In genomic region chr18:52701219-52701935, GRCh38 we compare ENCODE assay signal across 17 cellular contexts.
DNase-seq lines count a peak whose midpoint lies in the region; ATAC-seq, FAIRE-seq and TF ChIP-seq lines count a peak whose summit lies in the region.
"Had no signal": no experiment of that assay in that cellular context is flagged by ENCODE, and none has a peak within 500 bp of the region (broad histone marks: within the 10 kb centered on the region; RNA-seq: fewer than 3 reads in every experiment).

No MANE protein-coding gene starts in this region.

- CTCF ChIA-PET in SK-N-SH (lab: Yijun Ruan, JAX) = no interaction called here

- peak; percentile 3 for DNase-seq in SK-N-SH
- DNase-seq in hepatocyte (ENCODE audit: low spot score) = no peak
- DNase-seq in small intestine = peak; percentile 62
- DNase-seq in HuH-7 (ENCODE audit: low spot score) = no peak
- no peak for DNase-seq in suprapubic skin (ENCODE audit: low spot score in 2 of 2)
- DNase-seq: C1 segment of cervical spinal cord; CD4-positive, alpha-beta memory T cell; COR-L47; DMS153; DMS79 treated with DMSO at 0.1 percent for 48 hours; GF-D8; H9 had no signal

- TF ChIP-seq CTCF in SK-N-SH (IDR thresholded peaks at IDR 0.05) (no peak), hepatocyte (IDR thresholded peaks at IDR 0.05; ENCODE audit: poor library complexity) (no peak), suprapubic skin (IDR thresholded peaks at IDR 0.05) (no peak)

- no peaks in the 10 kb centered on the region for H3F3A ChIP-seq in SK-N-SH (replicated peaks; ENCODE audit: insufficient read depth)

- POLR2A ChIA-PET in SK-N-SH (lab: Yijun Ruan, JAX) = no interaction called here

- H3K79me2 ChIP-seq in SK-N-SH (ENCODE audit: insufficient read depth) = no peaks in the 10 kb centered on the region
- no peaks in the 10 kb centered on the region for H3K79me2 ChIP-seq in hepatocyte

- TF ChIP-seq EP300 in SK-N-SH (IDR thresholded peaks at IDR 0.05; ENCODE audit: borderline replicate concordance in 1 of 2, low read depth in 1 of 2, low read length in 1 of 2) (no peak), suprapubic skin (IDR thresholded peaks at IDR 0.05) (no peak)

- no peak for TF ChIP-seq RAD21 in SK-N-SH (IDR thresholded peaks at IDR 0.05; ENCODE audit: low read length)

- H2AFZ ChIP-seq in SK-N-SH (ENCODE audit: low read depth) = no peak overlapping the region
- H2AFZ ChIP-seq in hepatocyte = no peak overlapping the region
- H2AFZ ChIP-seq: GM23338 had no signal

- no peak for ATAC-seq in SK-N-SH treated with all-trans-retinoic acid at 6 μM for 48 hours
- ATAC-seq: GM23338, HCT116 had no signal

- H3K27me3 ChIP-seq in SK-N-SH (ENCODE audit: insufficient read depth) (no peaks in the 10 kb centered on the region), hepatocyte (no peaks in the 10 kb centered on the region), small intestine (ENCODE audit: control insufficient read depth in 2 of 2, insufficient read depth in 2 of 2, low read length in 2 of 2) (no peaks in the 10 kb centered on the region), suprapubic skin (no peaks in the 10 kb centered on the region)

- WGBS in SK-N-SH (ENCODE audit: low lambda C conversion rate) = 29% methylated on average over 5 of the region's 5 CpGs
- 65% methylated on average over 5 of the region's 5 CpGs for WGBS in hepatocyte (ENCODE audit: low lambda C conversion rate, missing lambda C conversion rate)
- 20 to 60% (median 27%) methylated on average over 5 of the region's 5 CpGs for WGBS in small intestine, 3 donors
- 71% methylated on average over 5 of the region's 5 CpGs for WGBS in suprapubic skin

- H3K4me1 ChIP-seq in SK-N-SH (ENCODE audit: control insufficient read depth in 1 of 2, insufficient read depth in 2 of 2, low read depth in 1 of 2, low read length in 1 of 2) (peaks cover 0 to 5% of the 10 kb centered on the region in 2 experiments; a peak in 2 of 4 replicates), hepatocyte (ENCODE audit: insufficient read depth) (no peaks in the 10 kb centered on the region), small intestine (ENCODE audit: control insufficient read depth in 2 of 2, insufficient read depth in 1 of 2, low read depth in 1 of 2, low read length in 1 of 2) (no peaks in the 10 kb centered on the region), suprapubic skin (no peaks in the 10 kb centered on the region)

- no peak for TF ChIP-seq POLR2A in suprapubic skin (IDR thresholded peaks at IDR 0.05)

- H3K4me2 ChIP-seq in SK-N-SH = no peak overlapping the region
- peak overlapping the region; percentile 45 for H3K4me2 ChIP-seq in hepatocyte
- H3K4me2 ChIP-seq: GM23338 had no signal

- H3K9me3 ChIP-seq in SK-N-SH (no peaks in the 10 kb centered on the region), hepatocyte (ENCODE audit: low read depth) (no peaks in the 10 kb centered on the region), small intestine (ENCODE audit: control insufficient read depth, low read depth) (no peaks in the 10 kb centered on the region), suprapubic skin (no peaks in the 10 kb centered on the region)

- no peak overlapping the region for H3K4me3 ChIP-seq in SK-N-SH (ENCODE audit: low read depth in 2 of 2, low read length in 1 of 2)
- no peak overlapping the region for H3K4me3 ChIP-seq in hepatocyte
- H3K4me3 ChIP-seq in small intestine (ENCODE audit: low read depth in 1 of 2, low read length in 2 of 2) = no peak overlapping the region
- no peak overlapping the region for H3K4me3 ChIP-seq in suprapubic skin
- H3K4me3 ChIP-seq: GM23338 had no signal

- H3K9me2 ChIP-seq in SK-N-SH (no peaks in the 10 kb centered on the region), hepatocyte (replicated peaks; ENCODE audit: insufficient read depth) (no peaks in the 10 kb centered on the region)

- H3K9ac ChIP-seq in SK-N-SH = no peak overlapping the region

- no peaks in the 10 kb centered on the region for H3K36me3 ChIP-seq in SK-N-SH (replicated peaks in 1 of 2; ENCODE audit: control insufficient read depth in 1 of 2, insufficient read depth in 2 of 2, low read length in 1 of 2)
- H3K36me3 ChIP-seq in hepatocyte (replicated peaks; ENCODE audit: insufficient read depth, low read depth) = no peaks in the 10 kb centered on the region
- H3K36me3 ChIP-seq in small intestine (ENCODE audit: control insufficient read depth in 2 of 2, insufficient read depth in 2 of 2, low read length in 2 of 2) = no peaks in the 10 kb centered on the region
- H3K36me3 ChIP-seq in suprapubic skin = no peaks in the 10 kb centered on the region

- H4K20me1 ChIP-seq in SK-N-SH (ENCODE audit: insufficient read depth) = no peaks in the 10 kb centered on the region
- no peaks in the 10 kb centered on the region for H4K20me1 ChIP-seq in hepatocyte (ENCODE audit: insufficient read depth, poor library complexity, severe bottlenecking)

- no peak overlapping the region; a peak in 1 of 4 replicates for H3K27ac ChIP-seq in SK-N-SH (ENCODE audit: low read depth in 2 of 2, low read length in 1 of 2)
- peak overlapping the region; percentile 51 for H3K27ac ChIP-seq in hepatocyte
- no peak overlapping the region for H3K27ac ChIP-seq in small intestine (ENCODE audit: low read depth in 1 of 2, low read length in 1 of 2)
- no peak overlapping the region for H3K27ac ChIP-seq in suprapubic skin

- no peak for FAIRE-seq in small intestine (lab: Jason Lieb, UNC)
- FAIRE-seq: GM12891, GM18507 had no signal

TF ChIP-seq in SK-N-SH, 30 proteins besides CTCF, POLR2A, EP300 and RAD21 (continues in another document):
- TF ChIP-seq RCOR1 (IDR thresholded peaks at IDR 0.05; ENCODE audit: low read length) = no peak
- TF ChIP-seq, protein P1, sequence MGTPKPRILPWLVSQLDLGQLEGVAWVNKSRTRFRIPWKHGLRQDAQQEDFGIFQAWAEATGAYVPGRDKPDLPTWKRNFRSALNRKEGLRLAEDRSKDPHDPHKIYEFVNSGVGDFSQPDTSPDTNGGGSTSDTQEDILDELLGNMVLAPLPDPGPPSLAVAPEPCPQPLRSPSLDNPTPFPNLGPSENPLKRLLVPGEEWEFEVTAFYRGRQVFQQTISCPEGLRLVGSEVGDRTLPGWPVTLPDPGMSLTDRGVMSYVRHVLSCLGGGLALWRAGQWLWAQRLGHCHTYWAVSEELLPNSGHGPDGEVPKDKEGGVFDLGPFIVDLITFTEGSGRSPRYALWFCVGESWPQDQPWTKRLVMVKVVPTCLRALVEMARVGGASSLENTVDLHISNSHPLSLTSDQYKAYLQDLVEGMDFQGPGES (IDR thresholded peaks at IDR 0.05; ENCODE audit: low read depth, low read length) = no peak
- no peak for TF ChIP-seq YY1 (IDR thresholded peaks at IDR 0.05; ENCODE audit: low read depth)
- no peak for TF ChIP-seq FOXJ3 (CRISPR knock-in tag; IDR thresholded peaks at IDR 0.05)
- no peak for TF ChIP-seq RFX5 (IDR thresholded peaks at IDR 0.05; ENCODE audit: low read length)
- TF ChIP-seq TAF1 (IDR thresholded peaks at IDR 0.05; ENCODE audit: borderline replicate concordance, low read depth, low read length) = no peak
- TF ChIP-seq FOXM1 (IDR thresholded peaks at IDR 0.05; ENCODE audit: low read depth) = no peak
- TF ChIP-seq ZBTB33 (IDR thresholded peaks at IDR 0.05; ENCODE audit: borderline replicate concordance, low read depth) = no peak

TF ChIP-seq in SK-N-SH treated with all-trans-retinoic acid at 6 μM for 48 hours, 23 proteins besides CTCF, POLR2A, EP300 and RAD21 (continues in another document):
- TF ChIP-seq ZNF70 (CRISPR knock-in tag; IDR thresholded peaks at IDR 0.05) = no peak
- TF ChIP-seq ZFP30 (CRISPR knock-in tag; IDR thresholded peaks at IDR 0.05) = no peak
- TF ChIP-seq ZFP3 (CRISPR knock-in tag; IDR thresholded peaks at IDR 0.05) = no peak
- no peak for TF ChIP-seq ARNTL (CRISPR knock-in tag; IDR thresholded peaks at IDR 0.05; ENCODE audit: borderline replicate concordance, low read depth)
- TF ChIP-seq OSR1 (CRISPR knock-in tag; IDR thresholded peaks at IDR 0.05) = no peak
- TF ChIP-seq ZC3H10 (CRISPR knock-in tag; IDR thresholded peaks at IDR 0.05) = no peak
- TF ChIP-seq ESRRG (CRISPR knock-in tag; IDR thresholded peaks at IDR 0.05) = no peak
- no peak for TF ChIP-seq TCF4 (CRISPR knock-in tag; IDR thresholded peaks at IDR 0.05; ENCODE audit: borderline replicate concordance)
- no peak for TF ChIP-seq CSRNP3 (CRISPR knock-in tag; IDR thresholded peaks at IDR 0.05)
- no peak for TF ChIP-seq ZNF8 (CRISPR knock-in tag; IDR thresholded peaks at IDR 0.05)
- no peak for TF ChIP-seq GLIS3 (CRISPR knock-in tag; IDR thresholded peaks at IDR 0.05)
- TF ChIP-seq BACH2 (CRISPR knock-in tag; IDR thresholded peaks at IDR 0.05; ENCODE audit: borderline replicate concordance) = no peak
- no peak for TF ChIP-seq TOX (CRISPR knock-in tag; IDR thresholded peaks at IDR 0.05; ENCODE audit: borderline replicate concordance)
- TF ChIP-seq ISL1 (CRISPR knock-in tag; IDR thresholded peaks at IDR 0.05) = no peak
- TF ChIP-seq, protein P2, sequence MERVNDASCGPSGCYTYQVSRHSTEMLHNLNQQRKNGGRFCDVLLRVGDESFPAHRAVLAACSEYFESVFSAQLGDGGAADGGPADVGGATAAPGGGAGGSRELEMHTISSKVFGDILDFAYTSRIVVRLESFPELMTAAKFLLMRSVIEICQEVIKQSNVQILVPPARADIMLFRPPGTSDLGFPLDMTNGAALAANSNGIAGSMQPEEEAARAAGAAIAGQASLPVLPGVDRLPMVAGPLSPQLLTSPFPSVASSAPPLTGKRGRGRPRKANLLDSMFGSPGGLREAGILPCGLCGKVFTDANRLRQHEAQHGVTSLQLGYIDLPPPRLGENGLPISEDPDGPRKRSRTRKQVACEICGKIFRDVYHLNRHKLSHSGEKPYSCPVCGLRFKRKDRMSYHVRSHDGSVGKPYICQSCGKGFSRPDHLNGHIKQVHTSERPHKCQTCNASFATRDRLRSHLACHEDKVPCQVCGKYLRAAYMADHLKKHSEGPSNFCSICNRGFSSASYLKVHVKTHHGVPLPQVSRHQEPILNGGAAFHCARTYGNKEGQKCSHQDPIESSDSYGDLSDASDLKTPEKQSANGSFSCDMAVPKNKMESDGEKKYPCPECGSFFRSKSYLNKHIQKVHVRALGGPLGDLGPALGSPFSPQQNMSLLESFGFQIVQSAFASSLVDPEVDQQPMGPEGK (CRISPR knock-in tag; IDR thresholded peaks at IDR 0.05; ENCODE audit: borderline replicate concordance) = no peak

Comparison
In these comparisons a context has a peak if more than half of its experiments do, and no peak if none do; other contexts are left out.
1. DNase-seq: peak in SK-N-SH (single experiment) and small intestine (single experiment); none in hepatocyte (single experiment), HuH-7 (single experiment) and suprapubic skin (0 of 2).